Comparison of ENCODE assay signal across 19 cellular contexts in genomic region chr1:64874664-64875063, GRCh38.
DNase-seq lines count a peak whose midpoint lies in the region; ATAC-seq and TF ChIP-seq lines count a peak whose summit lies in the region.
"Had no signal": no experiment of that assay in that cellular context is flagged by ENCODE, and none has a peak within 500 bp of the region (broad histone marks: within the 10 kb centered on the region; RNA-seq: fewer than 3 reads in every experiment).

No MANE protein-coding gene starts in this region.

- H3K4me1 ChIP-seq in CD4-positive, alpha-beta memory T cell (ENCODE audit: insufficient read depth, low read length): peaks cover 49% of the 10 kb centered on the region
- H3K4me1 ChIP-seq in heart right ventricle: peaks cover 0 to 44% (median 21%) of the 10 kb centered on the region in 9 donors
- H3K4me1 ChIP-seq in A673 (ENCODE audit: insufficient read depth, low read length, poor library complexity, severe bottlenecking): peaks cover 5% of the 10 kb centered on the region
- H3K4me1 ChIP-seq: Peyer's patch had no signal

- H3K9me3 Mint-ChIP-seq in CD4-positive, alpha-beta memory T cell: peaks cover 0 to 2% (median 0%) of the 10 kb centered on the region in 8 donors
- H3K9me3 Mint-ChIP-seq in natural killer cell: no peaks in the 10 kb centered on the region
- H3K9me3 Mint-ChIP-seq: CD4-positive, CD25-positive, alpha-beta regulatory T cell had no signal

- H3K4me1 Mint-ChIP-seq in CD4-positive, alpha-beta memory T cell: peaks cover 49 to 79% (median 62%) of the 10 kb centered on the region in 4 donors
- peaks cover 51% of the 10 kb centered on the region for H3K4me1 Mint-ChIP-seq in T-helper 17 cell
- H3K4me1 Mint-ChIP-seq in natural killer cell: peaks cover 83 to 95% of the 10 kb centered on the region in 2 donors

- peak overlapping the region in 2 of 8 donors; percentile 37 to 55 for H3K4me3 Mint-ChIP-seq in CD4-positive, alpha-beta memory T cell
- H3K4me3 Mint-ChIP-seq in T-helper 17 cell (no peak overlapping the region), natural killer cell (peak overlapping the region; percentile 85)

- peaks cover 60 to 88% of the 10 kb centered on the region in 2 donors for H3K36me3 Mint-ChIP-seq in CD4-positive, alpha-beta memory T cell
- H3K36me3 Mint-ChIP-seq in T-helper 17 cell (ENCODE audit: low read depth) (peaks cover 20% of the 10 kb centered on the region), natural killer cell (peaks cover 41% of the 10 kb centered on the region)

- H3K9me3 ChIP-seq in CD4-positive, alpha-beta memory T cell (ENCODE audit: control insufficient read depth in 1 of 2, low read length in 2 of 2): no peaks in the 10 kb centered on the region
- H3K9me3 ChIP-seq in T-helper 17 cell (ENCODE audit: control insufficient read depth, low read length, poor library complexity, severe bottlenecking) (no peaks in the 10 kb centered on the region), heart right ventricle (no peaks in the 10 kb centered on the region), A673 (ENCODE audit: low read depth, low read length, poor library complexity, severe bottlenecking) (no peaks in the 10 kb centered on the region)
- H3K9me3 ChIP-seq: MG63, Peyer's patch had no signal

- no peak overlapping the region for H3K4me3 ChIP-seq in CD4-positive, alpha-beta memory T cell (ENCODE audit: low read length in 2 of 2)
- H3K4me3 ChIP-seq in heart right ventricle (no peak overlapping the region), A673 (ENCODE audit: low read depth, low read length, poor library complexity, severe bottlenecking) (no peak overlapping the region)
- H3K4me3 ChIP-seq: GM23248, MG63, Peyer's patch had no signal

- H3K27ac ChIP-seq in CD4-positive, alpha-beta memory T cell (ENCODE audit: low read depth, low read length): no peak overlapping the region
- H3K27ac ChIP-seq in heart right ventricle: peak overlapping the region in 6 of 10 donors; percentile 2 to 81 (median 33)
- H3K27ac ChIP-seq in A673 (ENCODE audit: low read depth, low read length, poor library complexity, severe bottlenecking): no peak overlapping the region
- H3K27ac ChIP-seq: GM23248, KMS-11, Peyer's patch had no signal

- H3K27ac Mint-ChIP-seq in CD4-positive, alpha-beta memory T cell: peak overlapping the region in 6 of 7 donors; percentile 73 to 92 (median 85)
- H3K27ac Mint-ChIP-seq in T-helper 17 cell: peak overlapping the region; percentile 92
- peak overlapping the region; percentile 79 to 93 for H3K27ac Mint-ChIP-seq in natural killer cell

- H3K27me3 ChIP-seq in CD4-positive, alpha-beta memory T cell (ENCODE audit: insufficient read depth, low read length): no peaks in the 10 kb centered on the region
- H3K27me3 ChIP-seq in heart right ventricle (no peaks in the 10 kb centered on the region), A673 (replicated peaks; ENCODE audit: insufficient read depth, low read depth, low read length, poor library complexity) (no peaks in the 10 kb centered on the region)
- H3K27me3 ChIP-seq: MG63, Peyer's patch had no signal

- BruUV-seq in A673 (replicated peaks; lab: Mats Ljungman, UMichigan): no TSS peak

- CTCF ChIA-PET in CD4-positive, alpha-beta memory T cell (lab: Charles Lee; ENCODE audit: partially characterized antibody): interaction anchor here (1.1 to 1.2 kb wide), 2 partner anchors 10 to 78 kb away, joined by 3 to 4 read pairs; no protein-coding TSS in a partner anchor
- CTCF ChIA-PET in A673 (lab: Charles Lee): no interaction called here

- TF ChIP-seq CTCF in heart right ventricle (IDR thresholded peaks at IDR 0.05) (no peak), natural killer cell (IDR thresholded peaks at IDR 0.05) (no peak), A673 (conservative IDR thresholded peaks at IDR 0.05; ENCODE audit: low read depth, low read length) (no peak)

- peaks cover 57% of the 10 kb centered on the region for H3K36me3 ChIP-seq in CD4-positive, alpha-beta memory T cell (ENCODE audit: insufficient read depth, low read length)
- peaks cover 0 to 98% (median 28%) of the 10 kb centered on the region in 9 donors for H3K36me3 ChIP-seq in heart right ventricle
- H3K36me3 ChIP-seq in A673 (ENCODE audit: insufficient read depth, low read length, poor library complexity, severe bottlenecking): peaks cover 99% of the 10 kb centered on the region

- ATAC-seq in T-helper 17 cell: no peak
- peak in 5 of 8 donors; percentile 30 to 54 (median 46) for ATAC-seq in heart right ventricle
- no peak for ATAC-seq in natural killer cell
- ATAC-seq: HepG2 had no signal

- intact Hi-C loops in CD4-positive, alpha-beta memory T cell (cut with micrococcal nuclease): loop anchor here (5.0 kb wide), 1 partner anchor 47 kb away; no protein-coding TSS in a partner anchor
- intact Hi-C loops in heart right ventricle (cut with DNase I): loop anchor here in 4 of 10 donors (5.0 to 10.0 kb wide), 4 partner anchors 90 to 320 kb away; partner anchors contain the start of gene JAK1 (in 3 of the 4)
- intact Hi-C loops in natural killer cell (cut with micrococcal nuclease): no loop called here
- intact Hi-C loops in A673 (cut with micrococcal nuclease; ENCODE audit: unreplicated experiment): no loop called here

- WGBS in heart right ventricle, 2 donors: 58 to 64% methylated on average over 3 of the region's 3 CpGs

- no peak for DNase-seq in CD4-positive, alpha-beta memory T cell
- no peak for DNase-seq in T-helper 17 cell
- DNase-seq in heart right ventricle: no peak
- DNase-seq in natural killer cell: no peak
- DNase-seq in NOMO-1 treated with DMSO at 0.1 percent for 48 hours (lab: John Stamatoyannopoulos, UW; ENCODE audit: unreplicated experiment): no peak
- DNase-seq in A673 (ENCODE audit: low spot score): no peak
- DNase-seq in NCI-H1105 (lab: John Stamatoyannopoulos, UW): no peak
- DNase-seq: ACHN; CD4-positive, CD25-positive, alpha-beta regulatory T cell; DMS 273 treated with DMSO at 0.1 percent for 48 hours; GM23248; MG63; NCI-H1105 treated with DMSO at 0.1 percent for 48 hours; NCI-H187; NCI-H2171 treated with DMSO at 0.1 percent for 48 hours; Peyer's patch; SHP77 treated with DMSO at 0.1 percent for 48 hours had no signal

- no peaks in the 10 kb centered on the region for H3K27me3 Mint-ChIP-seq in CD4-positive, alpha-beta memory T cell
- H3K27me3 Mint-ChIP-seq in T-helper 17 cell (no peaks in the 10 kb centered on the region), natural killer cell (ENCODE audit: low read depth in 2 of 2) (no peaks in the 10 kb centered on the region)
- H3K27me3 Mint-ChIP-seq: CD4-positive, CD25-positive, alpha-beta regulatory T cell had no signal

- POLR2A ChIA-PET in CD4-positive, alpha-beta memory T cell (lab: Charles Lee; ENCODE audit: partially characterized antibody): interaction anchor here (1.1 to 2.1 kb wide), 2 partner anchors 87 to 91 kb away, joined by 3 to 8 read pairs; no protein-coding TSS in a partner anchor
- POLR2A ChIA-PET in A673 (lab: Charles Lee; ENCODE audit: low non-redundant PET): no interaction called here

Comparison
In these comparisons a context has a peak if more than half of its experiments do, and no peak if none do; other contexts are left out.
1. H3K27ac ChIP-seq: peak in heart right ventricle (6 of 10); none in CD4-positive, alpha-beta memory T cell (single experiment) and A673 (single experiment).
2. ATAC-seq: peak in heart right ventricle (5 of 8); none in T-helper 17 cell (single experiment) and natural killer cell (0 of 3).
3. Peak in every context shown above with its lines, with median percentiles within 50 percentile points of each other: H3K27ac Mint-ChIP-seq.